Comparison of ENCODE assay signal across 16 cellular contexts in genomic region chr9:6142816-6143454, GRCh38.
"Had no signal": no experiment of that assay in that cellular context is flagged by ENCODE, and none has a peak within 500 bp of the region (broad histone marks: within the 10 kb centered on the region; RNA-seq: fewer than 3 reads in every experiment).

No MANE protein-coding gene starts in this region.

- DNase-seq: cortex of kidney; dorsolateral prefrontal cortex; effector CD8-positive, alpha-beta T cell; foreskin fibroblast; kidney; left cardiac atrium; left ventricle myocardium superior; naive thymus-derived CD4-positive, alpha-beta T cell; nephron progenitor cell; psoas muscle; retina; stimulated activated CD4-positive, alpha-beta T cell treated with anti-CD3 and anti-CD28 coated beads, Interleukin-2, amount 100 ng/mL, for 24 hours; stimulated activated CD4-positive, alpha-beta T cell treated with anti-CD3 and anti-CD28 coated beads, Interleukin-4, amount 100 ng/mL, for 4 hours; stimulated activated naive CD4-positive, alpha-beta T cell had no signal

- H3K27ac ChIP-seq: dorsolateral prefrontal cortex, esophagus muscularis mucosa, psoas muscle had no signal

- H3K9me3 ChIP-seq: esophagus muscularis mucosa, psoas muscle had no signal

- H3K4me3 ChIP-seq: dorsolateral prefrontal cortex, esophagus muscularis mucosa, psoas muscle had no signal

- H3K4me1 ChIP-seq: esophagus muscularis mucosa, psoas muscle had no signal

- H3K36me3 ChIP-seq: esophagus muscularis mucosa had no signal

- H3K27me3 ChIP-seq: dorsolateral prefrontal cortex, esophagus muscularis mucosa had no signal

- ATAC-seq: left cardiac atrium; left ventricle myocardium superior; naive thymus-derived CD4-positive, alpha-beta T cell; psoas muscle; sciatic nerve had no signal

- FAIRE-seq: kidney had no signal
